Comparison of ENCODE assay signal across 23 cellular contexts in the genomic region with DNA sequence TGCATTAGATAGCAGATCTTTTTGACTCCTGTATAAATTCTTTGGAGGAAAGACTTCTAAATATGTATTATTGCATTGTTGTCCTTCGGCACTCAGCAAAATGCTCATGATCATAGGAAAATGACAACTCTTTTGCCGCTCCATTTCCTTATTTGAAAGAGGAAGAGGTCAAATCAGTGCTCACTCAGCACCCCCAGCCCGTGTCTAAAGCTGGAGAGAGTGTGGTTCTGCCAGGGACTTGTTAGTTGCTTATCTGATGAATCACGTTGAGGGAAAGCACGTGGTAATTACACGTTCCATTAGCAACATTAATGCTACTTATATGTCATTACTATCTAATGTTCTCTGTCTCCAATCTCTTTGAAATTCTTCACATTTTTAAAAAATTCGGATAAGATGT. TPM values are rescaled to one million over a fixed set of nuclear protein-coding genes. Genes with fewer than 3 reads are reported as not detected.
A peak's percentile ranks its signal among the peaks of the same experiment; 100 is the strongest.
DNase-seq lines count a peak whose midpoint lies in the region; TF ChIP-seq lines count a peak whose summit lies in the region.
"Had no signal": no experiment of that assay in that cellular context is flagged by ENCODE, and none has a peak within 500 bp of the region (broad histone marks: within the 10 kb centered on the region; RNA-seq: fewer than 3 reads in every experiment).

No MANE protein-coding gene starts in this region.

- H3K4ac ChIP-seq in trophoblast cell (ENCODE audit: low read depth, low read length): no peak overlapping the region

- no peak overlapping the region for H3K9ac ChIP-seq in trophoblast cell (ENCODE audit: low read length)
- H3K9ac ChIP-seq: SK-N-SH had no signal

- no peak overlapping the region for H3K18ac ChIP-seq in trophoblast cell (ENCODE audit: low read length)

- H4K12ac ChIP-seq in trophoblast cell (ENCODE audit: low read depth, low read length): no peak overlapping the region

- H3K79me1 ChIP-seq in trophoblast cell (ENCODE audit: low read length): no peaks in the 10 kb centered on the region

- H2BK120ac ChIP-seq in trophoblast cell (ENCODE audit: insufficient read depth, low read length, poor library complexity): no peak overlapping the region

- WGBS in trophoblast cell (ENCODE audit: extremely low coverage, insufficient coverage, insufficient read length): no CpG with 5 or more reads among the region's 7 CpGs

- no peak overlapping the region for H3K4me2 ChIP-seq in trophoblast cell (ENCODE audit: low read length)
- H3K4me2 ChIP-seq: SK-N-SH had no signal

- H2AK5ac ChIP-seq in trophoblast cell (ENCODE audit: low read length): no peak overlapping the region

- H3K27ac ChIP-seq in trophoblast cell (ENCODE audit: low read depth, low read length): no peak overlapping the region
- H3K27ac ChIP-seq: ascending aorta, psoas muscle, skin epidermis, thoracic aorta had no signal

- H2AFZ ChIP-seq in trophoblast cell (ENCODE audit: insufficient read depth, low read length, poor library complexity): no peak overlapping the region

- no peak for TF ChIP-seq CTCF in fibroblast of pulmonary artery (IDR thresholded peaks at IDR 0.05; ENCODE audit: low read length, missing control alignments)

- DNase-seq in EH (ENCODE audit: low read depth) (peak; percentile 10), NOMO-1 treated with dmso at 0.1 percent for 144 hours (lab: John Stamatoyannopoulos, UW; ENCODE audit: unreplicated experiment) (peak; percentile 5), fibroblast of pulmonary artery (ENCODE audit: low read depth) (peak; percentile 10), trophoblast cell (peak; percentile 19 to 43), NCI-H1092 treated with DMSO at 0.1 percent for 48 hours (lab: John Stamatoyannopoulos, UW) (no peak), ecto neural progenitor cell (ENCODE audit: low spot score) (no peak), HT-29 (ENCODE audit: low spot score) (no peak)
- DNase-seq: activated CD4-positive, alpha-beta T cell treated with anti-CD3 and anti-CD28 coated beads for 1 hour; activated CD8-positive, alpha-beta T cell treated with anti-CD3 and anti-CD28 coated beads for 36 hours; GDM1; H7; heart left ventricle; left cardiac atrium; mesendoderm; naive B cell; NCI-H1436 treated with DMSO at 0.1 percent for 48 hours; NCI-H510A; psoas muscle; SK-N-SH; T-helper 17 cell had no signal

- H3K4me1 ChIP-seq in trophoblast cell (ENCODE audit: control insufficient read depth in 1 of 2, insufficient read depth in 2 of 2, low read length in 2 of 2): no peaks in the 10 kb centered on the region
- H3K4me1 ChIP-seq: ascending aorta, psoas muscle had no signal

- H3K14ac ChIP-seq in trophoblast cell (ENCODE audit: low read length): no peak overlapping the region

- no peak overlapping the region for H2BK12ac ChIP-seq in trophoblast cell (ENCODE audit: low read length)

- no peak overlapping the region for H3K23ac ChIP-seq in trophoblast cell (ENCODE audit: low read length)

- no peak overlapping the region for H4K8ac ChIP-seq in trophoblast cell (ENCODE audit: low read depth, low read length)

- H2BK5ac ChIP-seq in trophoblast cell (ENCODE audit: low read depth, low read length, poor library complexity): no peak overlapping the region

- H3K27me3 ChIP-seq in trophoblast cell (ENCODE audit: insufficient read depth, low read length): no peaks in the 10 kb centered on the region
- H3K27me3 ChIP-seq: ascending aorta, heart left ventricle had no signal

- H3K36me3 ChIP-seq in trophoblast cell (ENCODE audit: control insufficient read depth in 1 of 2, insufficient read depth in 2 of 2, low read length in 2 of 2): no peaks in the 10 kb centered on the region
- H3K36me3 ChIP-seq: ascending aorta, heart left ventricle, thoracic aorta had no signal

- H3K4me3 ChIP-seq in fibroblast of pulmonary artery (replicated peaks; ENCODE audit: low read depth, low read length) (no peak overlapping the region), trophoblast cell (ENCODE audit: low read depth, low read length) (no peak overlapping the region)
- H3K4me3 ChIP-seq: ascending aorta, heart left ventricle, psoas muscle, skin epidermis, thoracic aorta had no signal

- no peaks in the 10 kb centered on the region for H3K79me2 ChIP-seq in trophoblast cell (ENCODE audit: control insufficient read depth, insufficient read depth, low read length, poor library complexity)

- H4K91ac ChIP-seq in trophoblast cell (ENCODE audit: low read depth, low read length): no peak overlapping the region

- H3K9me3 ChIP-seq in trophoblast cell (ENCODE audit: insufficient read depth, low read depth, low read length): no peaks in the 10 kb centered on the region
- H3K9me3 ChIP-seq: ascending aorta, heart left ventricle, psoas muscle, SK-N-SH, thoracic aorta had no signal

RNA-seq across cellular contexts. Expression of a gene that starts 46.0 kb away (rescaled TPM):
- 8.4 and 9.2 TPM in 2 replicates for polyA plus RNA-seq in trophoblast cell (2013)
- 27.4 and 28.9 TPM in 2 replicates for total RNA-seq in HT-29 (2014; rRNA removed; shearing (Covaris generic))

Comparison
In these comparisons a context has a peak if more than half of its experiments do, and no peak if none do; other contexts are left out.
1. DNase-seq: peak in EH (single experiment), NOMO-1 treated with dmso at 0.1 percent for 144 hours (single experiment), fibroblast of pulmonary artery (single experiment) and trophoblast cell (2 of 2); none in NCI-H1092 treated with DMSO at 0.1 percent for 48 hours (single experiment), ecto neural progenitor cell (single experiment) and HT-29 (single experiment).